Comparison of ENCODE assay signal across 13 cellular contexts in the genomic region with DNA sequence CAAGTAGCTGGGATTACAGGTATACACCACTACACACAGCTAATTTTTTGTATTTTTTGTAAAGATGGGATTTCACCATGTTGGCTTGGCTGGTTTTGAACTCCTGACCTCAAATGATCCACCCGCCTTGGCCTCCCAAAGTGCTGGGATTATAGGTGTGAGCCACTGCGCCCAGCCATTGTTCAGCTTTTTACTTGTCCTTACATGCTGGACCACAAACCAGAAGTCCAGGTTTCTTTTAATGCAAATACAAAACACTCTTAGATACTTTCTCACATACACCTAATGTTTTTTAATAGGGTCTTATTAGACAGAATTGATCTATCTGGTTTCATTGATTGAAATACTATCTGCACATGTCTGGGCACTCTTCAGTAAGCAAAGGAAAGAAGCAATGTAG.
"Had no signal": no experiment of that assay in that cellular context is flagged by ENCODE, and none has a peak within 500 bp of the region (broad histone marks: within the 10 kb centered on the region; RNA-seq: fewer than 3 reads in every experiment).

No MANE protein-coding gene starts in this region.

- H3K27me3 Mint-ChIP-seq: memory B cell had no signal

- H3K4me3 Mint-ChIP-seq: memory B cell, neural progenitor cell had no signal

- H3K36me3 ChIP-seq: gastroesophageal sphincter, neural progenitor cell, pancreas, tibial artery, vagina had no signal

- H3K27me3 ChIP-seq: gastroesophageal sphincter, neural progenitor cell, pancreas, tibial artery, vagina had no signal

- H3K4me1 ChIP-seq: tibial artery had no signal

- H3K9me3 ChIP-seq: gastroesophageal sphincter, pancreas, tibial artery, vagina had no signal

- H3K36me3 Mint-ChIP-seq: neural progenitor cell had no signal

- H3K27ac Mint-ChIP-seq: memory B cell, neural progenitor cell had no signal

- H3K27ac ChIP-seq: gastroesophageal sphincter, neural progenitor cell, tibial artery, vagina had no signal

- ATAC-seq: gastroesophageal sphincter, left lobe of liver had no signal

- DNase-seq: activated CD4-positive, alpha-beta T cell treated with anti-CD3 and anti-CD28 coated beads, Interleukin-2, amount 50 U/mL, for 4 hours; central memory CD4-positive, alpha-beta T cell; cortex of kidney; effector CD8-positive, alpha-beta T cell; islet precursor cell; pancreas; stimulated activated CD4-positive, alpha-beta T cell treated with anti-CD3 and anti-CD28 coated beads, Interleukin-4, amount 100 ng/mL, for 24 hours; tibial artery had no signal

- H3K4me3 ChIP-seq: gastroesophageal sphincter, neural progenitor cell, pancreas, tibial artery, vagina had no signal
